ENCODE assay signal across 12 cellular contexts in genomic region chr5:79036769-79037168, GRCh38. TPM values are rescaled to one million over a fixed set of nuclear protein-coding genes. Genes with fewer than 3 reads are reported as not detected.
"Had no signal": no experiment of that assay in that cellular context is flagged by ENCODE, and none has a peak within 500 bp of the region (broad histone marks: within the 10 kb centered on the region; RNA-seq: fewer than 3 reads in every experiment).

No MANE protein-coding gene starts in this region.

- H3K27ac ChIP-seq: GM23248 had no signal

- H3K9ac ChIP-seq: GM23248 had no signal

- H3K36me3 ChIP-seq: HAP-1 had no signal

- H3K4me2 ChIP-seq: GM23338 had no signal

- DNase-seq: GM23248, GOT3, H7, H9, HCEC 1CT, HFFc6 had no signal

- H2AFZ ChIP-seq: GM23248, GM23338 had no signal

- H3K9me3 ChIP-seq: HAP-1 had no signal

- FAIRE-seq: H1, H54 had no signal

- H3K4me1 ChIP-seq: HAP-1 had no signal

- H3K4me3 ChIP-seq: GM23248, GM23338, HAP-1 had no signal

- ATAC-seq: GM23338, HCT116 had no signal

RNA-seq across cellular contexts. Expression of gene DMGDH, which starts 32.7 kb away (rescaled TPM):
- total RNA-seq: H1, H7, H9 had no signal

RNA-seq across cellular contexts. Expression of gene BHMT2, which starts 32.8 kb away (rescaled TPM):
- total RNA-seq: H1, H4, H7, H9 had no signal
